Comparison of ENCODE assay signal across 8 cellular contexts in the genomic region with DNA sequence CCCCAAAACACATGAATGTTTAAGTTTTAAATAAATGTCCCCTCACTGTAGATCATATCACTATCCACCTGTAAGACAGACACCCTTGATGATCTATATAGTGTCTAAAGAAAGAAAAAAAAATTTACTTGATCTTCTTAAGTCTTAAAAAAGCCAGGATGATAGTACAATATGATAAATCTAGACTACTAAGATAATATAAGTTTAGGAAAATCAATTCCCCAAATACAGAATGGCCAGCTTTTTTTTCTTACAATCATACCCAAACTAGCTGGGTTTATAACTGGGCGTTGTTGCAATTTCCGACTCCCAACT. TPM values are rescaled to one million over a fixed set of nuclear protein-coding genes. Genes with fewer than 3 reads are reported as not detected.
DNase-seq lines count a peak whose midpoint lies in the region; ATAC-seq and TF ChIP-seq lines count a peak whose summit lies in the region.

No MANE protein-coding gene starts in this region.

- no peaks in the 10 kb centered on the region for H3K9me3 ChIP-seq in BLaER1 treated with 17β-estradiol and CSF1 and Interleukin-3, amounts not matched to agents 10 nM and 100 nM (replicated peaks in 1 of 11)
- no peaks in the 10 kb centered on the region for H3K9me3 ChIP-seq in OCI-LY1 (ENCODE audit: low read length)

- peaks cover 68 to 100% (median 75%) of the 10 kb centered on the region in 11 experiments for H4K20me1 ChIP-seq in BLaER1 treated with 17β-estradiol and CSF1 and Interleukin-3, amounts not matched to agents 10 nM and 100 nM
- H4K20me1 ChIP-seq in OCI-LY1 (ENCODE audit: insufficient read depth, low read length) = no peaks in the 10 kb centered on the region; the same call in 1 of the 2 replicates

- H3K27me3 ChIP-seq in BLaER1 treated with 17β-estradiol and CSF1 and Interleukin-3, amounts not matched to agents 10 nM and 100 nM = no peaks in the 10 kb centered on the region
- no peaks in the 10 kb centered on the region for H3K27me3 ChIP-seq in OCI-LY1 (ENCODE audit: insufficient read depth, low read length)

- peak overlapping the region; percentile 61 for H3K27ac Mint-ChIP-seq in endothelial cell (ENCODE audit: unreplicated experiment)

- TF ChIP-seq CTCF in OCI-LY1 (IDR thresholded peaks at IDR 0.05; ENCODE audit: low read length) (no peak), endothelial cell (IDR thresholded peaks at IDR 0.05; ENCODE audit: unreplicated experiment) (no peak), omental fat pad (IDR thresholded peaks at IDR 0.05) (no peak)

- H3K4me3 Mint-ChIP-seq in endothelial cell (ENCODE audit: unreplicated experiment) = no peak overlapping the region

- no peak for DNase-seq in endothelial cell (ENCODE audit: low spot score)
- DNase-seq in omental fat pad (ENCODE audit: low spot score) = no peak
- DNase-seq in NCI-H2171 (lab: John Stamatoyannopoulos, UW) = no peak
- no peak for DNase-seq in DMS 273 treated with DMSO at 0.1 percent for 48 hours (lab: John Stamatoyannopoulos, UW)
- DNase-seq in glomerular visceral epithelial cell (ENCODE audit: extremely low spot score) = no peak

- no peaks in the 10 kb centered on the region for H3K27me3 Mint-ChIP-seq in endothelial cell (ENCODE audit: unreplicated experiment)

- peak overlapping the region; percentile 57 to 88 (median 81) for H3K4me3 ChIP-seq in BLaER1 treated with 17β-estradiol and CSF1 and Interleukin-3, amounts not matched to agents 10 nM and 100 nM
- peak overlapping the region; percentile 45 for H3K4me3 ChIP-seq in OCI-LY1 (ENCODE audit: low read depth, low read length, poor library complexity, severe bottlenecking)

- H3K4me1 Mint-ChIP-seq in endothelial cell (ENCODE audit: unreplicated experiment) = peaks cover 36% of the 10 kb centered on the region

- no peaks in the 10 kb centered on the region for H3K9me2 ChIP-seq in OCI-LY1 (ENCODE audit: low read depth, low read length)

- H3K27ac ChIP-seq in BLaER1 treated with 17β-estradiol and CSF1 and Interleukin-3, amounts not matched to agents 10 nM and 100 nM = peak overlapping the region; percentile 74 to 100 (median 95); a peak in 21 of 22 replicates
- peak overlapping the region; percentile 81 for H3K27ac ChIP-seq in OCI-LY1 (ENCODE audit: low read depth, low read length, poor library complexity, severe bottlenecking)

- ATAC-seq in omental fat pad (ENCODE audit: low FRiP score) (peak; percentile 26), HG03095 (IDR thresholded peaks at IDR 0.05; ENCODE audit: unreplicated experiment) (no peak)

- no peak overlapping the region for H2AFZ ChIP-seq in OCI-LY1 (ENCODE audit: low read length)

- H3K9me3 Mint-ChIP-seq in endothelial cell (ENCODE audit: unreplicated experiment) = no peaks in the 10 kb centered on the region

- H3K79me2 ChIP-seq in OCI-LY1 (ENCODE audit: insufficient read depth, low read length) = peaks cover 100% of the 10 kb centered on the region

- H3K4me2 ChIP-seq in BLaER1 treated with 17β-estradiol and CSF1 and Interleukin-3, amounts not matched to agents 10 nM and 100 nM = peak overlapping the region; percentile 83 to 95 (median 91)
- H3K4me2 ChIP-seq in OCI-LY1 (ENCODE audit: low read length) = peak overlapping the region; percentile 77

- no peaks in the 10 kb centered on the region for H3F3A ChIP-seq in OCI-LY1 (ENCODE audit: insufficient read depth, low read length)

- H3K36me3 Mint-ChIP-seq in endothelial cell (ENCODE audit: low read depth, unreplicated experiment) = peaks cover 48% of the 10 kb centered on the region

- peak overlapping the region; percentile 84 to 97 (median 92); a peak in 21 of 22 replicates for H3K9ac ChIP-seq in BLaER1 treated with 17β-estradiol and CSF1 and Interleukin-3, amounts not matched to agents 10 nM and 100 nM
- H3K9ac ChIP-seq in OCI-LY1 (ENCODE audit: low read length) = peak overlapping the region; percentile 30; the same call in 1 of the 2 replicates

- H3K36me3 ChIP-seq in BLaER1 treated with 17β-estradiol and CSF1 and Interleukin-3, amounts not matched to agents 10 nM and 100 nM = peaks cover 79 to 90% (median 81%) of the 10 kb centered on the region in 11 experiments
- H3K36me3 ChIP-seq in OCI-LY1 (ENCODE audit: insufficient read depth, low read length) = peaks cover 87% of the 10 kb centered on the region

- H3K4me1 ChIP-seq in BLaER1 treated with 17β-estradiol and CSF1 and Interleukin-3, amounts not matched to agents 10 nM and 100 nM = peaks cover 47 to 83% (median 66%) of the 10 kb centered on the region in 10 experiments
- peaks cover 66% of the 10 kb centered on the region for H3K4me1 ChIP-seq in OCI-LY1 (ENCODE audit: insufficient read depth, low read length, severe bottlenecking)

RNA-seq across cellular contexts. Expression of gene ZNF217, which starts 14.4 kb away (rescaled TPM):
- total RNA-seq in endothelial cell (ENCODE audit: unreplicated experiment) (76.7 TPM), omental fat pad (10 to 100 TPM; 24.9 to 48.8 (median 36.8) TPM)
